ENCODE assay signal across 8 cellular contexts in genomic region chr6:113857565-113858066, GRCh38. TPM values are rescaled to one million over a fixed set of nuclear protein-coding genes. Genes with fewer than 3 reads are reported as not detected.
A peak's percentile ranks its signal among the peaks of the same experiment; 100 is the strongest.
DNase-seq lines count a peak whose midpoint lies in the region; ATAC-seq and TF ChIP-seq lines count a peak whose summit lies in the region.

No MANE protein-coding gene starts in this region.

- peaks cover 6% of the 10 kb centered on the region; the same call in 1 of the 2 replicates for H4K20me1 ChIP-seq in OCI-LY7 (ENCODE audit: insufficient read depth, low read length)

- H3K4me1 ChIP-seq in OCI-LY7 (ENCODE audit: insufficient read depth, low read length, poor library complexity, severe bottlenecking): peaks cover 30% of the 10 kb centered on the region

- intact Hi-C loops in OCI-LY7 (cut with micrococcal nuclease; ENCODE audit: unreplicated experiment): loop anchor here (1.0 to 10.0 kb wide), 4 partner anchors 50 to 1077 kb away; no protein-coding TSS in a partner anchor

- H3K27ac Mint-ChIP-seq in nephron progenitor cell: no peak overlapping the region

- no peak for TF ChIP-seq CTCF in OCI-LY7 (conservative IDR thresholded peaks at IDR 0.05; ENCODE audit: low read length)
- TF ChIP-seq CTCF in nephron progenitor cell (IDR thresholded peaks at IDR 0.05): no peak

- H3K36me3 Mint-ChIP-seq in nephron progenitor cell (ENCODE audit: low read depth): peaks cover 28% of the 10 kb centered on the region

- CTCF ChIA-PET in OCI-LY7 (lab: Charles Lee; ENCODE audit: unreplicated experiment): no interaction called here

- no peaks in the 10 kb centered on the region for H3K9me2 ChIP-seq in OCI-LY7 (ENCODE audit: insufficient read depth, low read length)

- H3K9me3 ChIP-seq in OCI-LY7 (ENCODE audit: low read length): no peaks in the 10 kb centered on the region

- H3K4me1 Mint-ChIP-seq in nephron progenitor cell: peaks cover 40% of the 10 kb centered on the region

- no peak overlapping the region for H3K27ac ChIP-seq in OCI-LY7 (ENCODE audit: low read depth, low read length, poor library complexity, severe bottlenecking)

- H3K36me3 ChIP-seq in OCI-LY7 (ENCODE audit: insufficient read depth, low read length): no peaks in the 10 kb centered on the region

- H3K4me3 ChIP-seq in OCI-LY7 (ENCODE audit: low read depth, low read length, poor library complexity, severe bottlenecking): peak overlapping the region; percentile 59

- peak overlapping the region; percentile 83 for H3K4me2 ChIP-seq in OCI-LY7 (ENCODE audit: low read length)

- no peak overlapping the region for H2AFZ ChIP-seq in OCI-LY7 (ENCODE audit: low read length)

- ATAC-seq in HG03565 (IDR thresholded peaks at IDR 0.05; ENCODE audit: unreplicated experiment) (no peak), HG02763 (IDR thresholded peaks at IDR 0.05; ENCODE audit: unreplicated experiment) (no peak)

- H3K27me3 Mint-ChIP-seq in nephron progenitor cell (ENCODE audit: low read depth, poor library complexity): no peaks in the 10 kb centered on the region

- DNase-seq in NCI-H446 (lab: John Stamatoyannopoulos, UW): peak; percentile 38 to 44
- DNase-seq in NCI-H446 treated with DMSO at 0.1 percent for 48 hours (lab: John Stamatoyannopoulos, UW): no peak
- no peak for DNase-seq in OCI-LY7 (ENCODE audit: low spot score)
- DNase-seq in epidermal melanocyte (ENCODE audit: insufficient read length, low spot score): peak; percentile 21
- DNase-seq in nephron progenitor cell: peak; percentile 22
- DNase-seq in NCI-H2107 treated with DMSO at 0.1 percent for 48 hours (lab: John Stamatoyannopoulos, UW; ENCODE audit: unreplicated experiment): no peak

- POLR2A ChIA-PET in OCI-LY7 (lab: Charles Lee): interaction anchor here (0.6 kb wide), 1 partner anchor 909 kb away, joined by 3 read pairs; no protein-coding TSS in a partner anchor

- H3K4me3 Mint-ChIP-seq in nephron progenitor cell: no peak overlapping the region

- no TSS peak for BruUV-seq in OCI-LY7 (replicated peaks; lab: Mats Ljungman, UMichigan)

- peaks cover 5% of the 10 kb centered on the region for H3K9me3 Mint-ChIP-seq in nephron progenitor cell

- H3K79me2 ChIP-seq in OCI-LY7 (ENCODE audit: insufficient read depth, low read depth, low read length): no peaks in the 10 kb centered on the region

RNA-seq across cellular contexts. Expression of gene MARCKS, which starts 0.5 kb away (rescaled TPM):
- 0.03 TPM in 1 of 2 replicates, not detected in the other for total RNA-seq in OCI-LY7 (2014; rRNA removed; shearing (Covaris generic))
- 3.9 TPM in 2 replicates for total RNA-seq in OCI-LY7 (2022)

Comparison
In these comparisons a context has a peak if more than half of its experiments do, and no peak if none do; other contexts are left out.
1. DNase-seq: peak in NCI-H446 (2 of 2), epidermal melanocyte (single experiment) and nephron progenitor cell (single experiment); none in NCI-H446 treated with DMSO at 0.1 percent for 48 hours (single experiment), OCI-LY7 (single experiment) and NCI-H2107 treated with DMSO at 0.1 percent for 48 hours (single experiment).